Comparison of ENCODE assay signal across 20 cellular contexts in the genomic region with DNA sequence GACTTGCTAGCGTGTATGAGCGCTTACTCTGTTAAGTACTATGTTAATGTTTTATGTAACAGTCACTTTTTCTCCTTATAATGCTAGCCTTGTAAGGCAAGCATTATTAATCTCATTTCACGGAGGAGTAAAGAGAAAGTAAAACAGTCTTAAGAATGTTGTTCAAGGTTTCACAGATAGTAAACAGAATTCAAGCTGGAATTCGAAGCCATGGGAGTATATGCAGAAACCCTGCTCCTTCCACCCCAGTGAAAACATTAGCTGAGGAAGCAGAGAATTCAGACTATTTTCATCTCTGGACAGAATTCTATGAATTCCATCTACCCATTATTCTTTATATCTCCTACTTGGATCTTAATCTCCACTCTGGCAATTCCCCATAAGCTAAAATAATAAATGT.
DNase-seq lines count a peak whose midpoint lies in the region; ATAC-seq and TF ChIP-seq lines count a peak whose summit lies in the region.
"Had no signal": no experiment of that assay in that cellular context is flagged by ENCODE, and none has a peak within 500 bp of the region (broad histone marks: within the 10 kb centered on the region; RNA-seq: fewer than 3 reads in every experiment).

No MANE protein-coding gene starts in this region.

- POLR2A ChIA-PET in SK-N-SH (lab: Yijun Ruan, JAX) = no interaction called here
- POLR2A ChIA-PET in activated CD8-positive, alpha-beta T cell treated with anti-CD3 and anti-CD28 coated beads, Interleukin-2, amount 10 ng/mL, durations not matched to agents 7 days and 5 days (lab: Charles Lee) = no interaction called here

- no peaks in the 10 kb centered on the region for H3K36me3 ChIP-seq in SK-N-SH (replicated peaks in 1 of 2; ENCODE audit: control insufficient read depth in 1 of 2, insufficient read depth in 2 of 2, low read length in 1 of 2)
- no peaks in the 10 kb centered on the region for H3K36me3 ChIP-seq in osteoblast (ENCODE audit: insufficient read depth, low read length)
- H3K36me3 ChIP-seq: BLaER1 had no signal

- no peaks in the 10 kb centered on the region for H3K4me1 ChIP-seq in SK-N-SH (ENCODE audit: control insufficient read depth in 1 of 2, insufficient read depth in 2 of 2, low read depth in 1 of 2, low read length in 1 of 2)
- no peaks in the 10 kb centered on the region for H3K4me1 ChIP-seq in osteoblast (ENCODE audit: insufficient read depth, low read length)
- H3K4me1 ChIP-seq: A549 had no signal

- H3K27me3 Mint-ChIP-seq in activated CD8-positive, alpha-beta T cell treated with anti-CD3 and anti-CD28 coated beads, Interleukin-2, amount 10 ng/mL, durations not matched to agents 7 days and 5 days (ENCODE audit: low read depth) = no peaks in the 10 kb centered on the region
- H3K27me3 Mint-ChIP-seq: CD4-positive, alpha-beta memory T cell had no signal

- H3K9ac ChIP-seq in SK-N-SH = no peak overlapping the region
- H3K9ac ChIP-seq: BLaER1 had no signal

- no peaks in the 10 kb centered on the region for H3F3A ChIP-seq in SK-N-SH (replicated peaks; ENCODE audit: insufficient read depth)

- WGBS in SK-N-SH (ENCODE audit: low lambda C conversion rate) = 38% methylated on average over 4 of the region's 4 CpGs

- no peaks in the 10 kb centered on the region for H3K36me3 Mint-ChIP-seq in activated CD8-positive, alpha-beta T cell treated with anti-CD3 and anti-CD28 coated beads, Interleukin-2, amount 10 ng/mL, durations not matched to agents 7 days and 5 days (ENCODE audit: low read depth)
- H3K36me3 Mint-ChIP-seq: CD14-positive monocyte; CD4-positive, alpha-beta memory T cell had no signal

- H3K27ac Mint-ChIP-seq in activated CD8-positive, alpha-beta T cell treated with anti-CD3 and anti-CD28 coated beads, Interleukin-2, amount 10 ng/mL, durations not matched to agents 7 days and 5 days = no peak overlapping the region
- H3K27ac Mint-ChIP-seq: CD14-positive monocyte; CD4-positive, alpha-beta memory T cell; GM23338 had no signal

- H3K9me3 ChIP-seq in SK-N-SH = no peaks in the 10 kb centered on the region
- no peaks in the 10 kb centered on the region for H3K9me3 ChIP-seq in osteoblast (ENCODE audit: low read depth, low read length)
- H3K9me3 ChIP-seq: A549 had no signal

- no peak for TF ChIP-seq EP300 in SK-N-SH (IDR thresholded peaks at IDR 0.05; ENCODE audit: borderline replicate concordance in 1 of 2, low read depth in 1 of 2, low read length in 1 of 2)

- H3K9me3 Mint-ChIP-seq in activated CD8-positive, alpha-beta T cell treated with anti-CD3 and anti-CD28 coated beads, Interleukin-2, amount 10 ng/mL, durations not matched to agents 7 days and 5 days (ENCODE audit: insufficient read depth) = peaks cover 7% of the 10 kb centered on the region

- H3K4me1 Mint-ChIP-seq in activated CD8-positive, alpha-beta T cell treated with anti-CD3 and anti-CD28 coated beads, Interleukin-2, amount 10 ng/mL, durations not matched to agents 7 days and 5 days (ENCODE audit: low read depth) = no peaks in the 10 kb centered on the region
- H3K4me1 Mint-ChIP-seq: CD14-positive monocyte; CD4-positive, alpha-beta memory T cell had no signal

- CTCF ChIA-PET in SK-N-SH (lab: Yijun Ruan, JAX) = no interaction called here
- CTCF ChIA-PET in activated CD8-positive, alpha-beta T cell treated with anti-CD3 and anti-CD28 coated beads, Interleukin-2, amount 10 ng/mL, durations not matched to agents 7 days and 5 days (lab: Charles Lee) = no interaction called here

- DNase-seq in SK-N-SH = no peak
- peak; percentile 48 for DNase-seq in amniotic epithelial cell (ENCODE audit: low read depth)
- DNase-seq in osteoblast (ENCODE audit: insufficient read length, low spot score, missing footprints) = no peak
- DNase-seq in superior temporal gyrus (ENCODE audit: extremely low spot score) = no peak
- DNase-seq in activated CD8-positive, alpha-beta T cell treated with anti-CD3 and anti-CD28 coated beads, Interleukin-2, amount 10 ng/mL, durations not matched to agents 7 days and 5 days = no peak
- DNase-seq: CD4-positive, alpha-beta memory T cell; DMS79 treated with DMSO at 0.1 percent for 48 hours; EL; H7; KG1 had no signal

- H4K20me1 ChIP-seq in SK-N-SH (ENCODE audit: insufficient read depth) (no peaks in the 10 kb centered on the region), osteoblast (ENCODE audit: insufficient read depth, low read length) (no peaks in the 10 kb centered on the region)
- H4K20me1 ChIP-seq: BLaER1 had no signal

- ATAC-seq in SK-N-SH treated with all-trans-retinoic acid at 6 μM for 48 hours (no peak), GM18517 (IDR thresholded peaks at IDR 0.05; ENCODE audit: unreplicated experiment) (no peak)
- no peak for ATAC-seq in activated CD8-positive, alpha-beta T cell treated with anti-CD3 and anti-CD28 coated beads, Interleukin-2, amount 10 ng/mL, durations not matched to agents 7 days and 5 days
- ATAC-seq: A549, GM12878, GM23338, HCT116, HepG2 had no signal

- H3K79me2 ChIP-seq in SK-N-SH (ENCODE audit: insufficient read depth) (no peaks in the 10 kb centered on the region), osteoblast (ENCODE audit: insufficient read depth, low read length) (no peaks in the 10 kb centered on the region)

- TF ChIP-seq RAD21 in SK-N-SH (IDR thresholded peaks at IDR 0.05; ENCODE audit: low read length) = no peak

- H3K4me3 Mint-ChIP-seq in activated CD8-positive, alpha-beta T cell treated with anti-CD3 and anti-CD28 coated beads, Interleukin-2, amount 10 ng/mL, durations not matched to agents 7 days and 5 days = no peak overlapping the region
- H3K4me3 Mint-ChIP-seq: CD14-positive monocyte; CD4-positive, alpha-beta memory T cell; GM23338 had no signal

- TF ChIP-seq CTCF in SK-N-SH (IDR thresholded peaks at IDR 0.05) (no peak), osteoblast (IDR thresholded peaks at IDR 0.05; ENCODE audit: extremely low read depth, low read depth, low read length) (no peak)

- H3K4me2 ChIP-seq in SK-N-SH (no peak overlapping the region), osteoblast (ENCODE audit: insufficient read depth, low read length) (no peak overlapping the region)
- H3K4me2 ChIP-seq: A549, BLaER1, GM23338 had no signal

- no peaks in the 10 kb centered on the region for H3K9me2 ChIP-seq in SK-N-SH

- H2AFZ ChIP-seq in SK-N-SH (ENCODE audit: low read depth) (0 out of 2 replicates have a peak overlapping the region, but pooled peaks have one; percentile 44), osteoblast (ENCODE audit: low read length) (peak overlapping the region; percentile 20)
- H2AFZ ChIP-seq: GM23338 had no signal

- no peak overlapping the region for H3K27ac ChIP-seq in SK-N-SH (ENCODE audit: low read depth in 2 of 2, low read length in 1 of 2)
- no peak overlapping the region for H3K27ac ChIP-seq in osteoblast (ENCODE audit: low read depth, low read length)
- H3K27ac ChIP-seq: 22Rv1, A549, BLaER1 had no signal

- no peak overlapping the region for H3K4me3 ChIP-seq in SK-N-SH (ENCODE audit: low read depth in 2 of 2, low read length in 1 of 2)
- H3K4me3 ChIP-seq in osteoblast (ENCODE audit: insufficient read depth, low read length) = no peak overlapping the region
- H3K4me3 ChIP-seq: A549, BLaER1, GM12878, GM23338 had no signal

- H3K27me3 ChIP-seq in SK-N-SH (ENCODE audit: insufficient read depth) (no peaks in the 10 kb centered on the region), osteoblast (ENCODE audit: insufficient read depth, low read length) (no peaks in the 10 kb centered on the region)
- H3K27me3 ChIP-seq: BLaER1 had no signal

TF ChIP-seq in SK-N-SH, 30 proteins besides CTCF, POLR2A, EP300 and RAD21 (continues in another document):
- TF ChIP-seq USF2 (IDR thresholded peaks at IDR 0.05; ENCODE audit: borderline replicate concordance, low read depth, low read length) (no peak), RCOR1 (IDR thresholded peaks at IDR 0.05; ENCODE audit: low read length) (no peak)

TF ChIP-seq in SK-N-SH treated with all-trans-retinoic acid at 6 μM for 48 hours, 23 proteins besides CTCF, POLR2A, EP300 and RAD21 (continues in another document):
- no peak for TF ChIP-seq TOX (CRISPR knock-in tag; IDR thresholded peaks at IDR 0.05; ENCODE audit: borderline replicate concordance)
- TF ChIP-seq ARNTL (CRISPR knock-in tag; IDR thresholded peaks at IDR 0.05; ENCODE audit: borderline replicate concordance, low read depth) = no peak
- TF ChIP-seq CSDC2 (CRISPR knock-in tag; IDR thresholded peaks at IDR 0.05) = no peak
- TF ChIP-seq ZFP30 (CRISPR knock-in tag; IDR thresholded peaks at IDR 0.05) = no peak
- TF ChIP-seq BACH2 (CRISPR knock-in tag; IDR thresholded peaks at IDR 0.05; ENCODE audit: borderline replicate concordance) = no peak
- no peak for TF ChIP-seq PATZ1 (CRISPR knock-in tag; IDR thresholded peaks at IDR 0.05; ENCODE audit: borderline replicate concordance)
- TF ChIP-seq, protein P1, sequence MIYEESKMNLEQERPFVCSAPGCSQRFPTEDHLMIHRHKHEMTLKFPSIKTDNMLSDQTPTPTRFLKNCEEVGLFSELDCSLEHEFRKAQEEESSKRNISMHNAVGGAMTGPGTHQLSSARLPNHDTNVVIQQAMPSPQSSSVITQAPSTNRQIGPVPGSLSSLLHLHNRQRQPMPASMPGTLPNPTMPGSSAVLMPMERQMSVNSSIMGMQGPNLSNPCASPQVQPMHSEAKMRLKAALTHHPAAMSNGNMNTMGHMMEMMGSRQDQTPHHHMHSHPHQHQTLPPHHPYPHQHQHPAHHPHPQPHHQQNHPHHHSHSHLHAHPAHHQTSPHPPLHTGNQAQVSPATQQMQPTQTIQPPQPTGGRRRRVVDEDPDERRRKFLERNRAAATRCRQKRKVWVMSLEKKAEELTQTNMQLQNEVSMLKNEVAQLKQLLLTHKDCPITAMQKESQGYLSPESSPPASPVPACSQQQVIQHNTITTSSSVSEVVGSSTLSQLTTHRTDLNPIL (CRISPR knock-in tag; IDR thresholded peaks at IDR 0.05; ENCODE audit: low read depth) = no peak
- TF ChIP-seq ZC3H10 (CRISPR knock-in tag; IDR thresholded peaks at IDR 0.05) = no peak
- TF ChIP-seq ESRRG (CRISPR knock-in tag; IDR thresholded peaks at IDR 0.05) = no peak
- TF ChIP-seq ZNF565 (CRISPR knock-in tag; conservative IDR thresholded peaks at IDR 0.05; ENCODE audit: low read depth) = no peak
- no peak for TF ChIP-seq SNAI2 (CRISPR knock-in tag; IDR thresholded peaks at IDR 0.05)
